8 cellular contexts compared by ENCODE assay signal in genomic region chr12:9064201-9064814, GRCh38. TPM values are rescaled to one million over a fixed set of nuclear protein-coding genes. Genes with fewer than 3 reads are reported as not detected.
DNase-seq lines count a peak whose midpoint lies in the region; ATAC-seq, FAIRE-seq and TF ChIP-seq lines count a peak whose summit lies in the region.

No MANE protein-coding gene starts in this region.

- intact Hi-C loops in right cardiac atrium (cut with DNase I) = loop anchor here in 1 of 4 donors (10.0 kb wide), 1 partner anchor 50 kb away; the partner anchor contains the start of gene A2M
- intact Hi-C loops in posterior cingulate gyrus (cut with DNase I) = loop anchor here (5.0 kb wide), 1 partner anchor 258 kb away; no protein-coding TSS in a partner anchor

- under 1% methylated on average over 51 of the region's 51 CpGs for WGBS in right cardiac atrium

- H3K27me3 ChIP-seq in astrocyte (ENCODE audit: insufficient read depth, low read length) (no peaks in the 10 kb centered on the region), right cardiac atrium (ENCODE audit: control insufficient read depth, insufficient read depth) (no peaks in the 10 kb centered on the region)

- TF ChIP-seq CTCF in GM13976 (IDR thresholded peaks at IDR 0.05; ENCODE audit: borderline replicate concordance, control extremely low read depth, extremely low read depth, insufficient read depth, missing control alignments) (peak; percentile 68), astrocyte (IDR thresholded peaks at IDR 0.05; ENCODE audit: insufficient read depth, low read depth, low read length) (peak; percentile 3)

- FAIRE-seq in astrocyte (lab: Jason Lieb, UNC) = no peak

- no peaks in the 10 kb centered on the region for H3K36me3 Mint-ChIP-seq in astrocyte (ENCODE audit: low read depth, unreplicated experiment)

- H3K27ac Mint-ChIP-seq in astrocyte (ENCODE audit: unreplicated experiment) = peak overlapping the region; percentile 83

- H3K27ac ChIP-seq in astrocyte (ENCODE audit: low read depth, low read length) (peak overlapping the region; percentile 6), right cardiac atrium (ENCODE audit: low read length) (peak overlapping the region; percentile 99)

- peak overlapping the region; percentile 95 for H2AFZ ChIP-seq in astrocyte (ENCODE audit: low read depth, low read length)

- H3K27me3 Mint-ChIP-seq in astrocyte (ENCODE audit: low read depth, unreplicated experiment) = no peaks in the 10 kb centered on the region

- H3K4me3 Mint-ChIP-seq in astrocyte (ENCODE audit: unreplicated experiment) = peak overlapping the region; percentile 92

- DNase-seq in GM13976 (ENCODE audit: low spot score) = peak; percentile 80
- DNase-seq in HT1080 (ENCODE audit: low read depth) = peak; percentile 44
- DNase-seq in astrocyte (ENCODE audit: low read depth) = peak; percentile 23
- DNase-seq in right cardiac atrium = peak; percentile 61 to 87 (median 84)
- peak; percentile 54 to 96 (median 74) for DNase-seq in posterior cingulate gyrus
- no peak for DNase-seq in KG1 (lab: John Stamatoyannopoulos, UW)

- in situ Hi-C loops in GM13976 (cut with MboI; ENCODE audit: low sequenced_read_pairs, unreplicated experiment) = no loop called here

- no peaks in the 10 kb centered on the region for H3K79me2 ChIP-seq in astrocyte (ENCODE audit: insufficient read depth, low read length)

- H3K4me2 ChIP-seq in astrocyte (ENCODE audit: low read length) = peak overlapping the region; percentile 90

- no peaks in the 10 kb centered on the region for H3K9me3 ChIP-seq in astrocyte (ENCODE audit: insufficient read depth, low read depth, low read length)
- no peaks in the 10 kb centered on the region for H3K9me3 ChIP-seq in right cardiac atrium (ENCODE audit: control insufficient read depth, low read length)

- H4K20me1 ChIP-seq in astrocyte (ENCODE audit: insufficient read depth, low read length) = no peaks in the 10 kb centered on the region

- H3K36me3 ChIP-seq in astrocyte (ENCODE audit: insufficient read depth, low read length) = no peaks in the 10 kb centered on the region

- no peaks in the 10 kb centered on the region for H3K4me1 ChIP-seq in astrocyte (ENCODE audit: insufficient read depth, low read length)
- H3K4me1 ChIP-seq in right cardiac atrium (ENCODE audit: control insufficient read depth, insufficient read depth, low read length) = no peaks in the 10 kb centered on the region

- H3K9me3 Mint-ChIP-seq in astrocyte (ENCODE audit: unreplicated experiment) = no peaks in the 10 kb centered on the region

- H3K4me1 Mint-ChIP-seq in astrocyte (ENCODE audit: low read depth, unreplicated experiment) = peaks cover 6% of the 10 kb centered on the region

- ATAC-seq in SK-N-SH treated with all-trans-retinoic acid at 6 μM for 48 hours (peak; percentile 92), right cardiac atrium (peak; percentile 90 to 93), HG03469 (IDR thresholded peaks at IDR 0.05; ENCODE audit: unreplicated experiment) (no peak)

- H3K9ac ChIP-seq in astrocyte (ENCODE audit: low read length) = peak overlapping the region; percentile 83

- H3K4me3 ChIP-seq in astrocyte (ENCODE audit: insufficient read depth, low read depth, low read length) = peak overlapping the region; percentile 67
- peak overlapping the region; percentile 93 for H3K4me3 ChIP-seq in right cardiac atrium (ENCODE audit: low read length)

TF ChIP-seq in SK-N-SH treated with all-trans-retinoic acid at 6 μM for 48 hours, 23 proteins besides CTCF, POLR2A, EP300 and RAD21:
- no peak for TF ChIP-seq RARB (CRISPR knock-in tag; IDR thresholded peaks at IDR 0.05)
- TF ChIP-seq PPARA (CRISPR knock-in tag; IDR thresholded peaks at IDR 0.05; ENCODE audit: borderline replicate concordance) = no peak
- 0 out of 2 replicates have a peak, but pooled peaks have one; percentile 25 for TF ChIP-seq TCF4 (CRISPR knock-in tag; IDR thresholded peaks at IDR 0.05; ENCODE audit: borderline replicate concordance)
- no peak for TF ChIP-seq GLIS3 (CRISPR knock-in tag; IDR thresholded peaks at IDR 0.05)
TF ChIP-seq in SK-N-SH treated with all-trans-retinoic acid at 6 μM for 48 hours: peak in this region for 1.

RNA-seq across cellular contexts. Expression of gene A2M, which starts 51.4 kb away (rescaled TPM):
- 0.08 TPM in 1 of 2 replicates, not detected in the other for total RNA-seq in HT1080 (2014; rRNA removed; shearing (Covaris generic))
- polyA plus RNA-seq in HT1080 (2015; cell fraction: cytosol; rRNA removed) = 0.01 TPM in 1 of 2 replicates, not detected in the other
- 0.10 and 1.5 TPM in 2 replicates for polyA plus RNA-seq in HT1080 (2015; cell fraction: nucleus; rRNA removed)
- total RNA-seq in astrocyte (4.2 and 10.7 TPM in 2 replicates), right cardiac atrium (100 to 1,000 TPM; 422 to 604 (median 514) TPM)
- polyA plus RNA-seq in right cardiac atrium = 165 TPM

Comparison
In these comparisons a context has a peak if more than half of its experiments do, and no peak if none do; other contexts are left out.
1. RNA of gene A2M, which starts 51.4 kb away (total RNA-seq): 422 to 604 TPM in right cardiac atrium; 4.2 to 10.7 TPM in astrocyte and 0.08 TPM in HT1080; every median in the first group is over 10 times any median in the second.